8 cellular contexts compared by ENCODE assay signal in genomic region chr19:18436651-18437478, GRCh38. TPM values are rescaled to one million over a fixed set of nuclear protein-coding genes. Genes with fewer than 3 reads are reported as not detected.
DNase-seq lines count a peak whose midpoint lies in the region; TF ChIP-seq lines count a peak whose summit lies in the region.

No MANE protein-coding gene starts in this region.

- no peaks in the 10 kb centered on the region for H3K36me3 ChIP-seq in Peyer's patch

- no peak for TF ChIP-seq POLR2A in Peyer's patch (IDR thresholded peaks at IDR 0.05)

- DNase-seq in NCI-H524 (lab: John Stamatoyannopoulos, UW), result peak; percentile 39 to 62
- DNase-seq in NCI-H524 treated with DMSO at 0.1 percent for 48 hours (lab: John Stamatoyannopoulos, UW), result no peak
- DNase-seq in HUDEP-2 (lab: John Stamatoyannopoulos, UW; ENCODE audit: unreplicated experiment in 76 of 76), result peak in 74 of 76 experiments; percentile 44 to 98 (median 88)
- DNase-seq in Peyer's patch, result peak; percentile 73 to 95 (median 92)
- peak; percentile 66 for DNase-seq in activated T-helper 1 cell treated with Interleukin-2 at 50 U/mL for 16 hours (ENCODE audit: low read depth)
- peak; percentile 95 for DNase-seq in fibroblast of villous mesenchyme (ENCODE audit: low read depth)
- peak; percentile 51 for DNase-seq in non-pigmented ciliary epithelial cell (ENCODE audit: low read depth)
- DNase-seq in ureter (ENCODE audit: low spot score), result peak; percentile 84

- no peaks in the 10 kb centered on the region for H3K27me3 ChIP-seq in Peyer's patch

- H3K27ac ChIP-seq in Peyer's patch, result peak overlapping the region; percentile 5 to 78 (median 70)

- TF ChIP-seq CTCF in Peyer's patch (IDR thresholded peaks at IDR 0.05), result no peak
- no peak for TF ChIP-seq CTCF in fibroblast of villous mesenchyme (IDR thresholded peaks at IDR 0.05; ENCODE audit: insufficient read depth, low read depth, low read length)

- H3K9me3 ChIP-seq in Peyer's patch, result no peaks in the 10 kb centered on the region

- H3K4me1 ChIP-seq in Peyer's patch, result peaks cover 0 to 35% (median 25%) of the 10 kb centered on the region in 4 donors

- peak overlapping the region; percentile 44 to 65 (median 62) for H3K4me3 ChIP-seq in Peyer's patch
- peak overlapping the region; percentile 81 for H3K4me3 ChIP-seq in fibroblast of villous mesenchyme (ENCODE audit: low read depth, low read length)

RNA-seq across cellular contexts. Expression of gene ISYNA1, which starts 1.1 kb away (rescaled TPM):
- total RNA-seq in Peyer's patch (10 to 100 TPM in 3 of 4 donors, 1 to 10 TPM in 1; 5.3 to 26.4 (median 14.0) TPM), fibroblast of villous mesenchyme (25.4 and 48.4 TPM in 2 replicates), ureter (116 TPM)

RNA-seq across cellular contexts. Expression of gene SSBP4, which starts 17.7 kb away (rescaled TPM):
- total RNA-seq in Peyer's patch, result 10 to 100 TPM; 34.0 to 85.8 (median 39.9) TPM
- 56.1 and 73.4 TPM in 2 replicates for total RNA-seq in fibroblast of villous mesenchyme
- total RNA-seq in ureter, result 74.7 TPM

RNA-seq across cellular contexts. Expression of gene LRRC25, which starts 39.4 kb away (rescaled TPM):
- 1 to 10 TPM; 2.5 to 4.2 (median 3.6) TPM for total RNA-seq in Peyer's patch
- total RNA-seq in fibroblast of villous mesenchyme, result under 0.01 TPM in 1 of 2 replicates, not detected in the other
- total RNA-seq in ureter, result 3.6 TPM

RNA-seq across cellular contexts. Expression of gene GDF15, which starts 50.9 kb away (rescaled TPM):
- total RNA-seq in Peyer's patch (10 to 100 TPM in 1 of 4 donors, 1 to 10 TPM in 3; 6.8 to 11.6 (median 9.0) TPM), fibroblast of villous mesenchyme (28.9 and 49.9 TPM in 2 replicates), ureter (84.1 TPM)
